In genomic region chr14:99273724-99274345, GRCh38 we compare ENCODE assay signal across 8 cellular contexts. TPM values are rescaled to one million over a fixed set of nuclear protein-coding genes. Genes with fewer than 3 reads are reported as not detected.
DNase-seq lines count a peak whose midpoint lies in the region; ATAC-seq and TF ChIP-seq lines count a peak whose summit lies in the region.

No MANE protein-coding gene starts in this region.

- H3K36me3 Mint-ChIP-seq in Calu3 (ENCODE audit: insufficient read depth, unreplicated experiment) (peaks cover 26% of the 10 kb centered on the region), nephron progenitor cell (ENCODE audit: low read depth) (no peaks in the 10 kb centered on the region)

- intact Hi-C loops in Calu3 (cut with micrococcal nuclease; ENCODE audit: unreplicated experiment): loop anchor here (1.0 to 10.0 kb wide), 2 partner anchors 44 to 299 kb away; no protein-coding TSS in a partner anchor

- CTCF ChIA-PET in Calu3 (lab: Charles Lee): interaction anchor here (1.9 kb wide), 1 partner anchor 142 kb away, joined by 6 read pairs; no protein-coding TSS in a partner anchor

- DNase-seq in Calu3 (peak; percentile 29), NCI-H1694 treated with DMSO at 0.1 percent for 48 hours (lab: John Stamatoyannopoulos, UW) (peak; percentile 71), cardiac fibroblast (ENCODE audit: low read depth in 2 of 2) (no peak), nephron progenitor cell (no peak), superior temporal gyrus (ENCODE audit: extremely low spot score) (no peak), AG08395 (ENCODE audit: low spot score) (no peak), DMS153 treated with DMSO at 0.1 percent for 48 hours (lab: John Stamatoyannopoulos, UW; ENCODE audit: unreplicated experiment) (no peak)

- H3K4me3 Mint-ChIP-seq in Calu3 (ENCODE audit: low read depth, unreplicated experiment): peak overlapping the region; percentile 70
- peak overlapping the region; percentile 75 for H3K4me3 Mint-ChIP-seq in nephron progenitor cell

- H3K9me3 Mint-ChIP-seq in Calu3 (ENCODE audit: low read depth, unreplicated experiment) (no peaks in the 10 kb centered on the region), nephron progenitor cell (no peaks in the 10 kb centered on the region)

- ATAC-seq in HG02610 (IDR thresholded peaks at IDR 0.05; ENCODE audit: unreplicated experiment): no peak

- H3K27ac Mint-ChIP-seq in Calu3 (ENCODE audit: unreplicated experiment): no peak overlapping the region
- no peak overlapping the region for H3K27ac Mint-ChIP-seq in nephron progenitor cell

- peaks cover 93% of the 10 kb centered on the region for H3K27me3 Mint-ChIP-seq in Calu3 (ENCODE audit: unreplicated experiment)
- peaks cover 91% of the 10 kb centered on the region for H3K27me3 Mint-ChIP-seq in nephron progenitor cell (ENCODE audit: low read depth, poor library complexity)

- TF ChIP-seq CTCF in Calu3 (IDR thresholded peaks at IDR 0.05; ENCODE audit: unreplicated experiment): no peak
- no peak for TF ChIP-seq CTCF in cardiac fibroblast (IDR thresholded peaks at IDR 0.05; ENCODE audit: low read depth, low read length)
- no peak for TF ChIP-seq CTCF in nephron progenitor cell (IDR thresholded peaks at IDR 0.05)

- H3K4me1 Mint-ChIP-seq in Calu3 (ENCODE audit: low read depth, unreplicated experiment) (peaks cover 15% of the 10 kb centered on the region), nephron progenitor cell (peaks cover 41% of the 10 kb centered on the region)

- H3K4me3 ChIP-seq in cardiac fibroblast (replicated peaks in 1 of 2; ENCODE audit: low read depth in 2 of 2, low read length in 2 of 2): peak overlapping the region; percentile 33 to 42

- no TSS peak for BruUV-seq in Calu3 (replicated peaks; lab: Mats Ljungman, UMichigan)

RNA-seq across cellular contexts. Expression of gene BCL11B, which starts 1.8 kb away (rescaled TPM):
- total RNA-seq in Calu3 (2022): 0.24 and 0.59 TPM in 2 replicates

Comparison
In these comparisons a context has a peak if more than half of its experiments do, and no peak if none do; other contexts are left out.
1. DNase-seq: peak in Calu3 (single experiment) and NCI-H1694 treated with DMSO at 0.1 percent for 48 hours (single experiment); none in cardiac fibroblast (0 of 2), nephron progenitor cell (single experiment), superior temporal gyrus (single experiment), AG08395 (single experiment) and DMS153 treated with DMSO at 0.1 percent for 48 hours (single experiment).